Comparison of ENCODE assay signal across 1 cellular context in the genomic region with DNA sequence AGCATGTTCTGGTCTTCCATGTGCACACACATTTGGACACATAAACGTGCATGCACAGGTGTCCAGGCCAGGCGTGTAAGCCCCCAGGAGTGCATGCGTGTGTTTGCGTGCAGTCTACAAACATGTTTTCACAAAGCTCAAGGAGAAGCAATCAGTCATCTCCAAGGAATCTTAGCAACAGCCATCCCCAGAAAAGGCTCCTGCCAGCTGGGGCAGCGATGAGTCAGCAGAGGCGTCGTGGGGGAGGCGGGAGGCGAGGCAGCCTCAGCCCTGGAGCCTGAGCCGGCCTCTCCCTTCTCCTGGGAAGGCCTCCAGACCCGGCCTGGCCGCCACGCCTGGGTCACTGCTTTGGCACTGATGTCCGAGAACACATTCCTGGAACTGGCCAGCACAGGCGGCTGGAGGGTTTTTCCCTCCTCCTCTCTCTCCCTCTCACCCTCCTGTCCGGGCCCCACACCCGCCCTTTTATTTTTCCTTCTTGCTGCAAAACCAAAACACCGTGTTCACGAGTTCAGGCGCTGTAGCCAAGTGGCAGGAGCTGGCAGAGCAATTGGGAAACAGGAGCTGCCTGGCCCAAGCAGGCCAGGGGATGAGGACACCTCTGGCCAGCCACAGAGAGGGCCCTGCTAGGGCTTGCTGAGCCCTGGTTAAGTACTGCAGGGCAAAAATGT.
A peak's percentile ranks its signal among the peaks of the same experiment; 100 is the strongest.
TF ChIP-seq lines count a peak whose summit lies in the region.

No MANE protein-coding gene starts in this region.

TF ChIP-seq in HepG2, 621 proteins besides CTCF, POLR2A, EP300 and RAD21 (continued from another document):
- TF ChIP-seq, protein P1, sequence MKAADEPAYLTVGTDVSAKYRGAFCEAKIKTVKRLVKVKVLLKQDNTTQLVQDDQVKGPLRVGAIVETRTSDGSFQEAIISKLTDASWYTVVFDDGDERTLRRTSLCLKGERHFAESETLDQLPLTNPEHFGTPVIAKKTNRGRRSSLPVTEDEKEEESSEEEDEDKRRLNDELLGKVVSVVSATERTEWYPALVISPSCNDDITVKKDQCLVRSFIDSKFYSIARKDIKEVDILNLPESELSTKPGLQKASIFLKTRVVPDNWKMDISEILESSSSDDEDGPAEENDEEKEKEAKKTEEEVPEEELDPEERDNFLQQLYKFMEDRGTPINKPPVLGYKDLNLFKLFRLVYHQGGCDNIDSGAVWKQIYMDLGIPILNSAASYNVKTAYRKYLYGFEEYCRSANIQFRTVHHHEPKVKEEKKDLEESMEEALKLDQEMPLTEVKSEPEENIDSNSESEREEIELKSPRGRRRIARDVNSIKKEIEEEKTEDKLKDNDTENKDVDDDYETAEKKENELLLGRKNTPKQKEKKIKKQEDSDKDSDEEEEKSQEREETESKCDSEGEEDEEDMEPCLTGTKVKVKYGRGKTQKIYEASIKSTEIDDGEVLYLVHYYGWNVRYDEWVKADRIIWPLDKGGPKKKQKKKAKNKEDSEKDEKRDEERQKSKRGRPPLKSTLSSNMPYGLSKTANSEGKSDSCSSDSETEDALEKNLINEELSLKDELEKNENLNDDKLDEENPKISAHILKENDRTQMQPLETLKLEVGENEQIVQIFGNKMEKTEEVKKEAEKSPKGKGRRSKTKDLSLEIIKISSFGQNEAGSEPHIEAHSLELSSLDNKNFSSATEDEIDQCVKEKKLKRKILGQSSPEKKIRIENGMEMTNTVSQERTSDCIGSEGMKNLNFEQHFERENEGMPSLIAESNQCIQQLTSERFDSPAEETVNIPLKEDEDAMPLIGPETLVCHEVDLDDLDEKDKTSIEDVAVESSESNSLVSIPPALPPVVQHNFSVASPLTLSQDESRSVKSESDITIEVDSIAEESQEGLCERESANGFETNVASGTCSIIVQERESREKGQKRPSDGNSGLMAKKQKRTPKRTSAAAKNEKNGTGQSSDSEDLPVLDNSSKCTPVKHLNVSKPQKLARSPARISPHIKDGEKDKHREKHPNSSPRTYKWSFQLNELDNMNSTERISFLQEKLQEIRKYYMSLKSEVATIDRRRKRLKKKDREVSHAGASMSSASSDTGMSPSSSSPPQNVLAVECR (CRISPR knock-in tag; IDR thresholded peaks at IDR 0.05; ENCODE audit: borderline replicate concordance), result peak; percentile 37; the same call in 1 of the 2 replicates
- TF ChIP-seq ISX (CRISPR knock-in tag; conservative IDR thresholded peaks at IDR 0.05) (no peak), LCORL (IDR thresholded peaks at IDR 0.05) (no peak), LCORL (CRISPR knock-in tag; IDR thresholded peaks at IDR 0.05) (0 out of 2 replicates have a peak, but pooled peaks have one; percentile 42), ZFY (CRISPR knock-in tag; IDR thresholded peaks at IDR 0.05) (peak; percentile 48; the same call in 1 of the 2 replicates), SIN3A (IDR thresholded peaks at IDR 0.05; ENCODE audit: borderline replicate concordance, low read depth, low read length) (0 out of 2 replicates have a peak, but pooled peaks have one; percentile 26), ZNF263 (CRISPR knock-in tag; IDR thresholded peaks at IDR 0.05) (0 out of 2 replicates have a peak, but pooled peaks have one; percentile 30), KAT2B (IDR thresholded peaks at IDR 0.05; ENCODE audit: borderline replicate concordance, low read depth, low read length) (no peak), ZFP41 (CRISPR knock-in tag; IDR thresholded peaks at IDR 0.05; ENCODE audit: borderline replicate concordance) (no peak), MAFK (conservative IDR thresholded peaks at IDR 0.05 in 1 of 2, IDR thresholded peaks at IDR 0.05 in 1 of 2; ENCODE audit: low read length in 2 of 2) (0 out of 4 replicates have a peak, but pooled peaks have one; percentile 6 to 21), MEIS2 (CRISPR knock-in tag; IDR thresholded peaks at IDR 0.05) (0 out of 2 replicates have a peak, but pooled peaks have one; percentile 48)
- TF ChIP-seq, protein P2, sequence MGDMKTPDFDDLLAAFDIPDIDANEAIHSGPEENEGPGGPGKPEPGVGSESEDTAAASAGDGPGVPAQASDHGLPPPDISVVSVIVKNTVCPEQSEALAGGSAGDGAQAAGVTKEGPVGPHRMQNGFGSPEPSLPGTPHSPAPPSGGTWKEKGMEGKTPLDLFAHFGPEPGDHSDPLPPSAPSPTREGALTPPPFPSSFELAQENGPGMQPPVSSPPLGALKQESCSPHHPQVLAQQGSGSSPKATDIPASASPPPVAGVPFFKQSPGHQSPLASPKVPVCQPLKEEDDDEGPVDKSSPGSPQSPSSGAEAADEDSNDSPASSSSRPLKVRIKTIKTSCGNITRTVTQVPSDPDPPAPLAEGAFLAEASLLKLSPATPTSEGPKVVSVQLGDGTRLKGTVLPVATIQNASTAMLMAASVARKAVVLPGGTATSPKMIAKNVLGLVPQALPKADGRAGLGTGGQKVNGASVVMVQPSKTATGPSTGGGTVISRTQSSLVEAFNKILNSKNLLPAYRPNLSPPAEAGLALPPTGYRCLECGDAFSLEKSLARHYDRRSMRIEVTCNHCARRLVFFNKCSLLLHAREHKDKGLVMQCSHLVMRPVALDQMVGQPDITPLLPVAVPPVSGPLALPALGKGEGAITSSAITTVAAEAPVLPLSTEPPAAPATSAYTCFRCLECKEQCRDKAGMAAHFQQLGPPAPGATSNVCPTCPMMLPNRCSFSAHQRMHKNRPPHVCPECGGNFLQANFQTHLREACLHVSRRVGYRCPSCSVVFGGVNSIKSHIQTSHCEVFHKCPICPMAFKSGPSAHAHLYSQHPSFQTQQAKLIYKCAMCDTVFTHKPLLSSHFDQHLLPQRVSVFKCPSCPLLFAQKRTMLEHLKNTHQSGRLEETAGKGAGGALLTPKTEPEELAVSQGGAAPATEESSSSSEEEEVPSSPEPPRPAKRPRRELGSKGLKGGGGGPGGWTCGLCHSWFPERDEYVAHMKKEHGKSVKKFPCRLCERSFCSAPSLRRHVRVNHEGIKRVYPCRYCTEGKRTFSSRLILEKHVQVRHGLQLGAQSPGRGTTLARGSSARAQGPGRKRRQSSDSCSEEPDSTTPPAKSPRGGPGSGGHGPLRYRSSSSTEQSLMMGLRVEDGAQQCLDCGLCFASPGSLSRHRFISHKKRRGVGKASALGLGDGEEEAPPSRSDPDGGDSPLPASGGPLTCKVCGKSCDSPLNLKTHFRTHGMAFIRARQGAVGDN (CRISPR knock-in tag; IDR thresholded peaks at IDR 0.05), result peak; percentile 63
- TF ChIP-seq, protein P3, sequence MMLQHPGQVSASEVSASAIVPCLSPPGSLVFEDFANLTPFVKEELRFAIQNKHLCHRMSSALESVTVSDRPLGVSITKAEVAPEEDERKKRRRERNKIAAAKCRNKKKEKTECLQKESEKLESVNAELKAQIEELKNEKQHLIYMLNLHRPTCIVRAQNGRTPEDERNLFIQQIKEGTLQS (CRISPR knock-in tag; IDR thresholded peaks at IDR 0.05), result peak; percentile 65; the same call in 1 of the 2 replicates
- TF ChIP-seq, protein P4, sequence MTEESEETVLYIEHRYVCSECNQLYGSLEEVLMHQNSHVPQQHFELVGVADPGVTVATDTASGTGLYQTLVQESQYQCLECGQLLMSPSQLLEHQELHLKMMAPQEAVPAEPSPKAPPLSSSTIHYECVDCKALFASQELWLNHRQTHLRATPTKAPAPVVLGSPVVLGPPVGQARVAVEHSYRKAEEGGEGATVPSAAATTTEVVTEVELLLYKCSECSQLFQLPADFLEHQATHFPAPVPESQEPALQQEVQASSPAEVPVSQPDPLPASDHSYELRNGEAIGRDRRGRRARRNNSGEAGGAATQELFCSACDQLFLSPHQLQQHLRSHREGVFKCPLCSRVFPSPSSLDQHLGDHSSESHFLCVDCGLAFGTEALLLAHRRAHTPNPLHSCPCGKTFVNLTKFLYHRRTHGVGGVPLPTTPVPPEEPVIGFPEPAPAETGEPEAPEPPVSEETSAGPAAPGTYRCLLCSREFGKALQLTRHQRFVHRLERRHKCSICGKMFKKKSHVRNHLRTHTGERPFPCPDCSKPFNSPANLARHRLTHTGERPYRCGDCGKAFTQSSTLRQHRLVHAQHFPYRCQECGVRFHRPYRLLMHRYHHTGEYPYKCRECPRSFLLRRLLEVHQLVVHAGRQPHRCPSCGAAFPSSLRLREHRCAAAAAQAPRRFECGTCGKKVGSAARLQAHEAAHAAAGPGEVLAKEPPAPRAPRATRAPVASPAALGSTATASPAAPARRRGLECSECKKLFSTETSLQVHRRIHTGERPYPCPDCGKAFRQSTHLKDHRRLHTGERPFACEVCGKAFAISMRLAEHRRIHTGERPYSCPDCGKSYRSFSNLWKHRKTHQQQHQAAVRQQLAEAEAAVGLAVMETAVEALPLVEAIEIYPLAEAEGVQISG (CRISPR knock-in tag; IDR thresholded peaks at IDR 0.05), result 0 out of 2 replicates have a peak, but pooled peaks have one; percentile 18
- TF ChIP-seq, protein P5, sequence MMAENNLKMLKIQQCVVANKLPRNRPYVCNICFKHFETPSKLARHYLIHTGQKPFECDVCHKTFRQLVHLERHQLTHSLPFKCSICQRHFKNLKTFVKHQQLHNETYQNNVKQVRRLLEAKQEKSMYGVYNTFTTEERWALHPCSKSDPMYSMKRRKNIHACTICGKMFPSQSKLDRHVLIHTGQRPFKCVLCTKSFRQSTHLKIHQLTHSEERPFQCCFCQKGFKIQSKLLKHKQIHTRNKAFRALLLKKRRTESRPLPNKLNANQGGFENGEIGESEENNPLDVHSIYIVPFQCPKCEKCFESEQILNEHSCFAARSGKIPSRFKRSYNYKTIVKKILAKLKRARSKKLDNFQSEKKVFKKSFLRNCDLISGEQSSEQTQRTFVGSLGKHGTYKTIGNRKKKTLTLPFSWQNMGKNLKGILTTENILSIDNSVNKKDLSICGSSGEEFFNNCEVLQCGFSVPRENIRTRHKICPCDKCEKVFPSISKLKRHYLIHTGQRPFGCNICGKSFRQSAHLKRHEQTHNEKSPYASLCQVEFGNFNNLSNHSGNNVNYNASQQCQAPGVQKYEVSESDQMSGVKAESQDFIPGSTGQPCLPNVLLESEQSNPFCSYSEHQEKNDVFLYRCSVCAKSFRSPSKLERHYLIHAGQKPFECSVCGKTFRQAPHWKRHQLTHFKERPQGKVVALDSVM (CRISPR knock-in tag; IDR thresholded peaks at IDR 0.05), result peak; percentile 79
- TF ChIP-seq, protein P6, sequence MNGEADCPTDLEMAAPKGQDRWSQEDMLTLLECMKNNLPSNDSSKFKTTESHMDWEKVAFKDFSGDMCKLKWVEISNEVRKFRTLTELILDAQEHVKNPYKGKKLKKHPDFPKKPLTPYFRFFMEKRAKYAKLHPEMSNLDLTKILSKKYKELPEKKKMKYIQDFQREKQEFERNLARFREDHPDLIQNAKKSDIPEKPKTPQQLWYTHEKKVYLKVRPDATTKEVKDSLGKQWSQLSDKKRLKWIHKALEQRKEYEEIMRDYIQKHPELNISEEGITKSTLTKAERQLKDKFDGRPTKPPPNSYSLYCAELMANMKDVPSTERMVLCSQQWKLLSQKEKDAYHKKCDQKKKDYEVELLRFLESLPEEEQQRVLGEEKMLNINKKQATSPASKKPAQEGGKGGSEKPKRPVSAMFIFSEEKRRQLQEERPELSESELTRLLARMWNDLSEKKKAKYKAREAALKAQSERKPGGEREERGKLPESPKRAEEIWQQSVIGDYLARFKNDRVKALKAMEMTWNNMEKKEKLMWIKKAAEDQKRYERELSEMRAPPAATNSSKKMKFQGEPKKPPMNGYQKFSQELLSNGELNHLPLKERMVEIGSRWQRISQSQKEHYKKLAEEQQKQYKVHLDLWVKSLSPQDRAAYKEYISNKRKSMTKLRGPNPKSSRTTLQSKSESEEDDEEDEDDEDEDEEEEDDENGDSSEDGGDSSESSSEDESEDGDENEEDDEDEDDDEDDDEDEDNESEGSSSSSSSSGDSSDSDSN (CRISPR knock-in tag; IDR thresholded peaks at IDR 0.05), result peak; percentile 28; the same call in 1 of the 2 replicates
TF ChIP-seq in HepG2: peak in this region for 23.
